23 cellular contexts compared by ENCODE assay signal in the genomic region with DNA sequence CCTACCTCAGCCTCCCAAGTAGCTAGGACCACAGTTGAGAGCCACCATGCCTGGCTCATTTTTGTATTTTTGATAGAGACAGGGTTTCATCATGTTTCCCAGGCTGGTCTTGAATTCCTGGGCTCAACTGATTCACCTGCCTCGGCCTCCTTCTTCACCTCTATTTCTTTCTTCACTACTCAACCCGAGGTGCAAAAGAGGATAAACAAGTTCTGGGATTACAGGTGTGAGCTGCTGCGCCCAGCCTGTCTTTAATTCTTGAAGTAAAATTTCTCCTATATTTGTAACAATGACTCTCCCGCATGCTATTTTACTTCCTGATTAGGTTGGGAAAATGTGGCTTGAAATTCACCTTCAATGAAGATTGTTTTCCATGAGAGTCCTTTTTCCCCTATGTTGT. TPM values are rescaled to one million over a fixed set of nuclear protein-coding genes. Genes with fewer than 3 reads are reported as not detected.
DNase-seq lines count a peak whose midpoint lies in the region; ATAC-seq and TF ChIP-seq lines count a peak whose summit lies in the region.
"Had no signal": no experiment of that assay in that cellular context is flagged by ENCODE, and none has a peak within 500 bp of the region (broad histone marks: within the 10 kb centered on the region; RNA-seq: fewer than 3 reads in every experiment).

No MANE protein-coding gene starts in this region.

- H3K4me3 ChIP-seq in brain microvascular endothelial cell (ENCODE audit: low read depth, low read length) (no peak overlapping the region), stomach (no peak overlapping the region)
- H3K4me3 ChIP-seq: BLaER1, dorsolateral prefrontal cortex, neural progenitor cell had no signal

- in situ Hi-C loops in brain microvascular endothelial cell (cut with HindIII; ENCODE audit: low pct_ligation_motif_present, low sequenced_read_pairs), result no loop called here

- H3K4me1 Mint-ChIP-seq in activated CD4-positive, alpha-beta T cell treated with anti-CD3 and anti-CD28 coated beads, Interleukin-2, amount 10 ng/mL, durations not matched to agents 24 days and 14 days, result peaks cover 16% of the 10 kb centered on the region
- H3K4me1 Mint-ChIP-seq in immature natural killer cell (peaks cover 56 to 83% of the 10 kb centered on the region in 2 donors), T-cell (peaks cover 56 to 75% (median 64%) of the 10 kb centered on the region in 3 donors)

- H3K27me3 ChIP-seq in brain microvascular endothelial cell (replicated peaks), result no peaks in the 10 kb centered on the region
- H3K27me3 ChIP-seq in stomach, result no peaks in the 10 kb centered on the region
- H3K27me3 ChIP-seq: dorsolateral prefrontal cortex had no signal

- no peak for ATAC-seq in T-cell (replicated peaks in 1 of 4)

- H3K27ac Mint-ChIP-seq in activated CD4-positive, alpha-beta T cell treated with anti-CD3 and anti-CD28 coated beads, Interleukin-2, amount 10 ng/mL, durations not matched to agents 24 days and 14 days, result no peak overlapping the region
- H3K27ac Mint-ChIP-seq in immature natural killer cell, result peak overlapping the region in 5 of 6 donors; percentile 28 to 64 (median 32)
- no peak overlapping the region for H3K27ac Mint-ChIP-seq in T-cell
- H3K27ac Mint-ChIP-seq: activated naive CD8-positive, alpha-beta T cell treated with anti-CD3 and anti-CD28 coated beads for 36 hours; activated T-helper 1 cell treated with anti-CD3 and anti-CD28 coated beads, Interleukin-12 subunit alpha, Interleukin-12 subunit beta, Interleukin-2, Interleukin-4 antibody, amounts not matched to agents 30 ng/mL and 10 ng/mL and 1 ng/mL, durations not matched to agents 14 hours and 24 hours and 36 hours; neural progenitor cell had no signal

- no peak for TF ChIP-seq EP300 in stomach (IDR thresholded peaks at IDR 0.05)

- H3K27ac ChIP-seq in brain microvascular endothelial cell (peak overlapping the region; percentile 45), stomach (peak overlapping the region in 3 of 5 donors; percentile 36 to 57 (median 39))
- H3K27ac ChIP-seq: BLaER1, dorsolateral prefrontal cortex, neural progenitor cell had no signal

- H3K27me3 Mint-ChIP-seq in activated CD4-positive, alpha-beta T cell treated with anti-CD3 and anti-CD28 coated beads, Interleukin-2, amount 10 ng/mL, durations not matched to agents 24 days and 14 days, result no peaks in the 10 kb centered on the region
- H3K27me3 Mint-ChIP-seq in immature natural killer cell (ENCODE audit: low read depth in 3 of 3), result peaks cover 0 to 2% (median 2%) of the 10 kb centered on the region in 3 donors
- no peaks in the 10 kb centered on the region for H3K27me3 Mint-ChIP-seq in T-cell
- H3K27me3 Mint-ChIP-seq: activated naive CD8-positive, alpha-beta T cell treated with anti-CD3 and anti-CD28 coated beads for 36 hours had no signal

- no peaks in the 10 kb centered on the region for H3K9me3 Mint-ChIP-seq in activated CD4-positive, alpha-beta T cell treated with anti-CD3 and anti-CD28 coated beads, Interleukin-2, amount 10 ng/mL, durations not matched to agents 24 days and 14 days
- H3K9me3 Mint-ChIP-seq in immature natural killer cell (no peaks in the 10 kb centered on the region), T-cell (no peaks in the 10 kb centered on the region)
- H3K9me3 Mint-ChIP-seq: activated naive CD8-positive, alpha-beta T cell treated with anti-CD3 and anti-CD28 coated beads for 36 hours; activated T-helper 1 cell treated with anti-CD3 and anti-CD28 coated beads, Interleukin-12 subunit alpha, Interleukin-12 subunit beta, Interleukin-2, Interleukin-4 antibody, amounts not matched to agents 30 ng/mL and 10 ng/mL and 1 ng/mL, durations not matched to agents 14 hours and 24 hours and 36 hours; brain; neural progenitor cell had no signal

- no peak for TF ChIP-seq CTCF in brain microvascular endothelial cell (IDR thresholded peaks at IDR 0.05; ENCODE audit: low read depth, low read length, missing control alignments)
- TF ChIP-seq CTCF in stomach (IDR thresholded peaks at IDR 0.05), result no peak

- peak; percentile 31 for DNase-seq in activated CD4-positive, alpha-beta T cell treated with anti-CD3 and anti-CD28 coated beads, Interleukin-2, amount 10 ng/mL, durations not matched to agents 24 days and 14 days
- no peak for DNase-seq in activated CD4-positive, alpha-beta T cell treated with anti-CD3 and anti-CD28 coated beads, Interleukin-2, amount 50 U/mL, for 4 hours
- DNase-seq in brain microvascular endothelial cell (no peak), immature natural killer cell (no peak), stomach (no peak), retina (no peak), cerebellar cortex (ENCODE audit: low spot score) (no peak), T-cell (no peak)
- DNase-seq: 8988T; activated CD4-positive, CD25-positive, alpha-beta regulatory T cell; activated CD8-positive, alpha-beta memory T cell treated with anti-CD3 and anti-CD28 coated beads for 24 hours; activated naive CD8-positive, alpha-beta T cell treated with anti-CD3 and anti-CD28 coated beads for 36 hours; DMS 273 treated with DMSO at 0.1 percent for 48 hours; dorsolateral prefrontal cortex; KG1; NCI-H1048; NCI-H2081 treated with DMSO at 0.1 percent for 48 hours; NK-92 treated with Interleukin-12 subunit alpha and Interleukin-12 subunit beta, amount 100 ng/mL, for 24 hours; stimulated activated CD4-positive, alpha-beta T cell treated with anti-CD3 and anti-CD28 coated beads, Interleukin-4, amount 100 ng/mL, for 1 hour had no signal

- no peaks in the 10 kb centered on the region for H3K9me3 ChIP-seq in stomach
- H3K9me3 ChIP-seq: BLaER1 had no signal

- CTCF ChIA-PET in T-cell (lab: Charles Lee), result no interaction called here

- TF ChIP-seq POLR2A in stomach (IDR thresholded peaks at IDR 0.05), result no peak

- H3K4me3 Mint-ChIP-seq in activated CD4-positive, alpha-beta T cell treated with anti-CD3 and anti-CD28 coated beads, Interleukin-2, amount 10 ng/mL, durations not matched to agents 24 days and 14 days, result no peak overlapping the region
- no peak overlapping the region for H3K4me3 Mint-ChIP-seq in immature natural killer cell
- H3K4me3 Mint-ChIP-seq in T-cell, result no peak overlapping the region
- H3K4me3 Mint-ChIP-seq: activated naive CD8-positive, alpha-beta T cell treated with anti-CD3 and anti-CD28 coated beads for 36 hours; activated T-helper 1 cell treated with anti-CD3 and anti-CD28 coated beads, Interleukin-12 subunit alpha, Interleukin-12 subunit beta, Interleukin-2, Interleukin-4 antibody, amounts not matched to agents 30 ng/mL and 10 ng/mL and 1 ng/mL, durations not matched to agents 14 hours and 24 hours and 36 hours; neural progenitor cell had no signal

- H3K36me3 Mint-ChIP-seq in activated CD4-positive, alpha-beta T cell treated with anti-CD3 and anti-CD28 coated beads, Interleukin-2, amount 10 ng/mL, durations not matched to agents 24 days and 14 days (ENCODE audit: low read depth), result peaks cover 7% of the 10 kb centered on the region
- H3K36me3 Mint-ChIP-seq in immature natural killer cell (peaks cover 0 to 4% (median 0%) of the 10 kb centered on the region in 3 donors), T-cell (peaks cover 10% of the 10 kb centered on the region)

- H3K4me1 ChIP-seq in stomach, result peaks cover 19 to 96% (median 52%) of the 10 kb centered on the region in 4 donors
- H3K4me1 ChIP-seq: BLaER1 had no signal

- intact Hi-C loops in activated CD4-positive, alpha-beta T cell treated with anti-CD3 and anti-CD28 coated beads, Interleukin-2, amount 10 ng/mL, durations not matched to agents 24 days and 14 days (cut with micrococcal nuclease), result no loop called here
- intact Hi-C loops in stomach (cut with DNase I; ENCODE audit: low total_unique reads), result no loop called here

- WGBS in stomach, 5 donors, result 66 to 89% (median 80%) methylated on average over 4 of the region's 4 CpGs

- no peaks in the 10 kb centered on the region for H3K36me3 ChIP-seq in brain microvascular endothelial cell (replicated peaks)
- no peaks in the 10 kb centered on the region for H3K36me3 ChIP-seq in stomach
- H3K36me3 ChIP-seq: BLaER1, neural progenitor cell had no signal

- POLR2A ChIA-PET in T-cell (lab: Charles Lee), result interaction anchor here in 1 of 2 donors (0.5 kb wide), 1 partner anchor 85 kb away, joined by 3 read pairs; no protein-coding TSS in a partner anchor

RNA-seq across cellular contexts. Expression of a gene that starts 46.4 kb away (rescaled TPM):
- 99.3 and 104 TPM in 2 replicates for total RNA-seq in activated CD4-positive, alpha-beta T cell treated with anti-CD3 and anti-CD28 coated beads, Interleukin-2, amount 10 ng/mL, durations not matched to agents 24 days and 14 days
- 100 to 1,000 TPM in 1 of 3 donors, 10 to 100 TPM in 2; 24.0 to 133 (median 59.9) TPM for polyA plus RNA-seq in immature natural killer cell
- total RNA-seq in stomach, result 100 to 1,000 TPM; 194 to 458 (median 237) TPM
- polyA plus RNA-seq in stomach, result 10 to 100 TPM; 54.0 to 73.9 (median 69.4) TPM
- 100 to 1,000 TPM; 166 to 238 (median 191) TPM for total RNA-seq in T-cell

Comparison
In these comparisons a context has a peak if more than half of its experiments do, and no peak if none do; other contexts are left out.
1. H3K27ac Mint-ChIP-seq: peak in immature natural killer cell (5 of 6); none in activated CD4-positive, alpha-beta T cell treated with anti-CD3 and anti-CD28 coated beads, Interleukin-2, amount 10 ng/mL, durations not matched to agents 24 days and 14 days (single experiment) and T-cell (0 of 2).